Comparison of ENCODE assay signal across 21 cellular contexts in the genomic region with DNA sequence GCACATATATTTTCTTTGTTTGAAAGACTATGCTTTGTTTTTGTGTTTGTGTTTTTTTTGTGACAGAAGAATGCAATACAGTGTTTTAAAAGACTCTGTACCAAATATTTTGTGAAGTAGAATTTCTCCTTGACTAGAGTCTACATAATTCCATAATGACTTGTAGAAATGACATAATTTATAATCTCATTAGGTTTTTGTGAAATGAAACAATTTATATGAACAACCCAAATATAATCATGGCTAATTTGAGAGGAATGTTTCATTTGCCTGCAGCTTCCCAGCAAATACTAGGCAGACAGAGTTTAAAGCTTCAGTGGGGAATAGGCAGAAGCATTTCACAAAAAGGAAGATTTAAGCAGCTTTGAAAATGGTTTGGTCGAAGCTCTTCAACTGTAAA.
DNase-seq lines count a peak whose midpoint lies in the region; ATAC-seq, FAIRE-seq and TF ChIP-seq lines count a peak whose summit lies in the region.
"Had no signal": no experiment of that assay in that cellular context is flagged by ENCODE, and none has a peak within 500 bp of the region (broad histone marks: within the 10 kb centered on the region; RNA-seq: fewer than 3 reads in every experiment).

No MANE protein-coding gene starts in this region.

- no peak overlapping the region for H3K4me3 ChIP-seq in retinal pigment epithelial cell (ENCODE audit: low read length)
- H3K4me3 ChIP-seq: A549; BLaER1 treated with 17β-estradiol and CSF1 and Interleukin-3, amounts not matched to agents 10 nM and 100 nM; GM12878 had no signal

- FAIRE-seq in A204.1 (lab: Jason Lieb, UNC): peak; percentile 25
- FAIRE-seq: A549, D721Med, GM12878, GM12892, GM18507, GM19239 had no signal

- TF ChIP-seq CTCF in retinal pigment epithelial cell (conservative IDR thresholded peaks at IDR 0.05; ENCODE audit: low read depth, low read length): no peak

- DNase-seq in EH (ENCODE audit: low read depth) (peak; percentile 32), retinal pigment epithelial cell (ENCODE audit: low read depth) (peak; percentile 24)
- DNase-seq: 8988T; AML-193; Caco-2; Calu3; CD4-positive, alpha-beta T cell; CD8-positive, alpha-beta T cell; DMS79 treated with DMSO at 0.1 percent for 48 hours; EL; GDM1 had no signal

- ATAC-seq in GM21529 (IDR thresholded peaks at IDR 0.05; ENCODE audit: unreplicated experiment): no peak
- ATAC-seq in GM18520 (IDR thresholded peaks at IDR 0.05; ENCODE audit: unreplicated experiment): no peak
- ATAC-seq: A549; CD8-positive, alpha-beta T cell; GM12878 had no signal
